Comparison of ENCODE assay signal across 1 cellular context in the genomic region with DNA sequence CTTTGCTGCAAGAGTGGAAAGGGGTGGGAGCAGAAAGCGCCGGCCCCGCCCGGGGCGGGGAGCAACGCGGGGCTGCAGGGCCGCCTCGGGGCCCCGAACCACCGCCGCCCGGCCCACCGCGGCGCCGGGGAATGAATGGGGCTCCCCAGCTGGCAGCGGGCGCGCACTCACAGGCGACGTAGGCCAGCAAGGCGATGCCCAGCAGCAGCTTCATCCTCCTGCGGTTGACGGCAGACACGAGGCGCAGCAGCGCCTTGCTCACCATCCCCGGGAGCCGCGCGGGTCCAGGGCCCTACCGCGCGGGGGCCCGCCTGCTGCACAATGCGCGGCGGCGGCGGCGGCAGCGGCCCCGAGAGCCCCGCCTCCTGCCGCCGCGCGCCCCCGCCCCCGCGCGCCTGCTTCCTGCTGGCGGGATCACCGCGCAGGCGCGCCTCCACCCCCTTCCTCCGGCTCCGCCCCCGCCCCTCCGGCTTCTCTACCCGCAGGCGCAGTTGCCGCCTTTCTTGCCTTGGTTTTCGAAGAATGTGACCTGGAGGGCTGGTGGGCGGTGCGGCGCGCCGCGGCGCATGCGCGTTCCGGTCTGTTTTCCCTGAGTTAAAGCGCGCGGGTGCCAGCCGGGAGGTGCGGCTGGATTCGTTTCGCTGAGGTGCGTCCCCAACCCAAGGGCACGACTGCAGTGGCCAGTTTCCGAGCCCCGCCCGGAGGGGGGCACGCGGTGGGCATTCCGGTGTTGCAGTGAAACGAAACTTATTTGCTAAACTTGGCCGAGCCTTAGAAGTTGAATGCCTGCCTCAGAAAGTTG.
A peak's percentile ranks its signal among the peaks of the same experiment; 100 is the strongest.
TF ChIP-seq lines count a peak whose summit lies in the region.

A gene (minus strand): TSS at position 325 of the 802 bp plus-strand sequence. CDS start 60 bp downstream, at position 265.

TF ChIP-seq in K562, 482 proteins besides CTCF, POLR2A, EP300 and RAD21 (continued from another document and continues in another):
- TF ChIP-seq, protein P1, sequence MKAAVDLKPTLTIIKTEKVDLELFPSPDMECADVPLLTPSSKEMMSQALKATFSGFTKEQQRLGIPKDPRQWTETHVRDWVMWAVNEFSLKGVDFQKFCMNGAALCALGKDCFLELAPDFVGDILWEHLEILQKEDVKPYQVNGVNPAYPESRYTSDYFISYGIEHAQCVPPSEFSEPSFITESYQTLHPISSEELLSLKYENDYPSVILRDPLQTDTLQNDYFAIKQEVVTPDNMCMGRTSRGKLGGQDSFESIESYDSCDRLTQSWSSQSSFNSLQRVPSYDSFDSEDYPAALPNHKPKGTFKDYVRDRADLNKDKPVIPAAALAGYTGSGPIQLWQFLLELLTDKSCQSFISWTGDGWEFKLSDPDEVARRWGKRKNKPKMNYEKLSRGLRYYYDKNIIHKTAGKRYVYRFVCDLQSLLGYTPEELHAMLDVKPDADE (conservative IDR thresholded peaks at IDR 0.05; ENCODE audit: control insufficient read depth, low read depth, low read length): no peak; the same call in 1 of the 2 replicates
- TF ChIP-seq ZNF253 (CRISPR knock-in tag; conservative IDR thresholded peaks at IDR 0.05): no peak
- no peak for TF ChIP-seq ARID1B (IDR thresholded peaks at IDR 0.05)
- TF ChIP-seq ZKSCAN8 (CRISPR knock-in tag; IDR thresholded peaks at IDR 0.05): no peak
- TF ChIP-seq, protein P2, sequence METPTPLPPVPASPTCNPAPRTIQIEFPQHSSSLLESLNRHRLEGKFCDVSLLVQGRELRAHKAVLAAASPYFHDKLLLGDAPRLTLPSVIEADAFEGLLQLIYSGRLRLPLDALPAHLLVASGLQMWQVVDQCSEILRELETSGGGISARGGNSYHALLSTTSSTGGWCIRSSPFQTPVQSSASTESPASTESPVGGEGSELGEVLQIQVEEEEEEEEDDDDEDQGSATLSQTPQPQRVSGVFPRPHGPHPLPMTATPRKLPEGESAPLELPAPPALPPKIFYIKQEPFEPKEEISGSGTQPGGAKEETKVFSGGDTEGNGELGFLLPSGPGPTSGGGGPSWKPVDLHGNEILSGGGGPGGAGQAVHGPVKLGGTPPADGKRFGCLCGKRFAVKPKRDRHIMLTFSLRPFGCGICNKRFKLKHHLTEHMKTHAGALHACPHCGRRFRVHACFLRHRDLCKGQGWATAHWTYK (CRISPR knock-in tag; IDR thresholded peaks at IDR 0.05): no peak
- no peak for TF ChIP-seq SREBF1 (IDR thresholded peaks at IDR 0.05; ENCODE audit: borderline replicate concordance, low read depth, low read length)
- TF ChIP-seq GATAD2B (IDR thresholded peaks at IDR 0.05; ENCODE audit: borderline replicate concordance): 0 out of 2 replicates have a peak, but pooled peaks have one; percentile 43
- no peak for TF ChIP-seq PTTG1 (tag; IDR thresholded peaks at IDR 0.05; ENCODE audit: low read depth)
- no peak for TF ChIP-seq CBX1 (IDR thresholded peaks at IDR 0.05; ENCODE audit: low read depth)
- TF ChIP-seq DNMT1 (IDR thresholded peaks at IDR 0.05): no peak
- no peak for TF ChIP-seq NCOA4 (IDR thresholded peaks at IDR 0.05; ENCODE audit: partially characterized antibody)
- TF ChIP-seq SMARCC2 (IDR thresholded peaks at IDR 0.05; ENCODE audit: low read depth): no peak
- no peak for TF ChIP-seq FOXJ3 (CRISPR knock-in tag; IDR thresholded peaks at IDR 0.05)
- peak; percentile 35; the same call in 1 of the 2 replicates for TF ChIP-seq NR3C1 (CRISPR knock-in tag; IDR thresholded peaks at IDR 0.05)
- TF ChIP-seq KHSRP (IDR thresholded peaks at IDR 0.05): no peak
- no peak for TF ChIP-seq NR1H2 (CRISPR knock-in tag; IDR thresholded peaks at IDR 0.05)
- TF ChIP-seq ZNF507 (tag; conservative IDR thresholded peaks at IDR 0.05): no peak
- TF ChIP-seq, protein P3, sequence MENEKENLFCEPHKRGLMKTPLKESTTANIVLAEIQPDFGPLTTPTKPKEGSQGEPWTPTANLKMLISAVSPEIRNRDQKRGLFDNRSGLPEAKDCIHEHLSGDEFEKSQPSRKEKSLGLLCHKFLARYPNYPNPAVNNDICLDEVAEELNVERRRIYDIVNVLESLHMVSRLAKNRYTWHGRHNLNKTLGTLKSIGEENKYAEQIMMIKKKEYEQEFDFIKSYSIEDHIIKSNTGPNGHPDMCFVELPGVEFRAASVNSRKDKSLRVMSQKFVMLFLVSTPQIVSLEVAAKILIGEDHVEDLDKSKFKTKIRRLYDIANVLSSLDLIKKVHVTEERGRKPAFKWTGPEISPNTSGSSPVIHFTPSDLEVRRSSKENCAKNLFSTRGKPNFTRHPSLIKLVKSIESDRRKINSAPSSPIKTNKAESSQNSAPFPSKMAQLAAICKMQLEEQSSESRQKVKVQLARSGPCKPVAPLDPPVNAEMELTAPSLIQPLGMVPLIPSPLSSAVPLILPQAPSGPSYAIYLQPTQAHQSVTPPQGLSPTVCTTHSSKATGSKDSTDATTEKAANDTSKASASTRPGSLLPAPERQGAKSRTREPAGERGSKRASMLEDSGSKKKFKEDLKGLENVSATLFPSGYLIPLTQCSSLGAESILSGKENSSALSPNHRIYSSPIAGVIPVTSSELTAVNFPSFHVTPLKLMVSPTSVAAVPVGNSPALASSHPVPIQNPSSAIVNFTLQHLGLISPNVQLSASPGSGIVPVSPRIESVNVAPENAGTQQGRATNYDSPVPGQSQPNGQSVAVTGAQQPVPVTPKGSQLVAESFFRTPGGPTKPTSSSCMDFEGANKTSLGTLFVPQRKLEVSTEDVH (IDR thresholded peaks at IDR 0.05; ENCODE audit: low read depth, partially characterized antibody): no peak
- TF ChIP-seq DACH1 (IDR thresholded peaks at IDR 0.05; ENCODE audit: partially characterized antibody): no peak
- TF ChIP-seq ZNF764 (CRISPR knock-in tag; IDR thresholded peaks at IDR 0.05; ENCODE audit: low read depth): no peak
- no peak for TF ChIP-seq PTBP1 (IDR thresholded peaks at IDR 0.05; ENCODE audit: low read depth, low read length)
- peak; percentile 65 for TF ChIP-seq HNRNPLL (IDR thresholded peaks at IDR 0.05; ENCODE audit: low read depth, low read length, poor library complexity, severe bottlenecking)
- no peak for TF ChIP-seq MCM5 (IDR thresholded peaks at IDR 0.05; ENCODE audit: low read depth)
- TF ChIP-seq, protein P4, sequence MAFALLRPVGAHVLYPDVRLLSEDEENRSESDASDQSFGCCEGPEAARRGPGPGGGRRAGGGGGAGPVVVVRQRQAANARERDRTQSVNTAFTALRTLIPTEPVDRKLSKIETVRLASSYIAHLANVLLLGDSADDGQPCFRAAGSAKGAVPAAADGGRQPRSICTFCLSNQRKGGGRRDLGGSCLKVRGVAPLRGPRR (CRISPR knock-in tag; IDR thresholded peaks at IDR 0.05): no peak
- no peak for TF ChIP-seq HDAC2 (IDR thresholded peaks at IDR 0.05)
- TF ChIP-seq SIN3A (IDR thresholded peaks at IDR 0.05; ENCODE audit: borderline replicate concordance in 2 of 2, control insufficient read depth in 1 of 2, low read depth in 2 of 2, low read length in 2 of 2): peak in 1 of 2 experiments; percentile 31; a peak in 2 of 4 replicates
- no peak for TF ChIP-seq YBX1 (IDR thresholded peaks at IDR 0.05)
- TF ChIP-seq, protein P5, sequence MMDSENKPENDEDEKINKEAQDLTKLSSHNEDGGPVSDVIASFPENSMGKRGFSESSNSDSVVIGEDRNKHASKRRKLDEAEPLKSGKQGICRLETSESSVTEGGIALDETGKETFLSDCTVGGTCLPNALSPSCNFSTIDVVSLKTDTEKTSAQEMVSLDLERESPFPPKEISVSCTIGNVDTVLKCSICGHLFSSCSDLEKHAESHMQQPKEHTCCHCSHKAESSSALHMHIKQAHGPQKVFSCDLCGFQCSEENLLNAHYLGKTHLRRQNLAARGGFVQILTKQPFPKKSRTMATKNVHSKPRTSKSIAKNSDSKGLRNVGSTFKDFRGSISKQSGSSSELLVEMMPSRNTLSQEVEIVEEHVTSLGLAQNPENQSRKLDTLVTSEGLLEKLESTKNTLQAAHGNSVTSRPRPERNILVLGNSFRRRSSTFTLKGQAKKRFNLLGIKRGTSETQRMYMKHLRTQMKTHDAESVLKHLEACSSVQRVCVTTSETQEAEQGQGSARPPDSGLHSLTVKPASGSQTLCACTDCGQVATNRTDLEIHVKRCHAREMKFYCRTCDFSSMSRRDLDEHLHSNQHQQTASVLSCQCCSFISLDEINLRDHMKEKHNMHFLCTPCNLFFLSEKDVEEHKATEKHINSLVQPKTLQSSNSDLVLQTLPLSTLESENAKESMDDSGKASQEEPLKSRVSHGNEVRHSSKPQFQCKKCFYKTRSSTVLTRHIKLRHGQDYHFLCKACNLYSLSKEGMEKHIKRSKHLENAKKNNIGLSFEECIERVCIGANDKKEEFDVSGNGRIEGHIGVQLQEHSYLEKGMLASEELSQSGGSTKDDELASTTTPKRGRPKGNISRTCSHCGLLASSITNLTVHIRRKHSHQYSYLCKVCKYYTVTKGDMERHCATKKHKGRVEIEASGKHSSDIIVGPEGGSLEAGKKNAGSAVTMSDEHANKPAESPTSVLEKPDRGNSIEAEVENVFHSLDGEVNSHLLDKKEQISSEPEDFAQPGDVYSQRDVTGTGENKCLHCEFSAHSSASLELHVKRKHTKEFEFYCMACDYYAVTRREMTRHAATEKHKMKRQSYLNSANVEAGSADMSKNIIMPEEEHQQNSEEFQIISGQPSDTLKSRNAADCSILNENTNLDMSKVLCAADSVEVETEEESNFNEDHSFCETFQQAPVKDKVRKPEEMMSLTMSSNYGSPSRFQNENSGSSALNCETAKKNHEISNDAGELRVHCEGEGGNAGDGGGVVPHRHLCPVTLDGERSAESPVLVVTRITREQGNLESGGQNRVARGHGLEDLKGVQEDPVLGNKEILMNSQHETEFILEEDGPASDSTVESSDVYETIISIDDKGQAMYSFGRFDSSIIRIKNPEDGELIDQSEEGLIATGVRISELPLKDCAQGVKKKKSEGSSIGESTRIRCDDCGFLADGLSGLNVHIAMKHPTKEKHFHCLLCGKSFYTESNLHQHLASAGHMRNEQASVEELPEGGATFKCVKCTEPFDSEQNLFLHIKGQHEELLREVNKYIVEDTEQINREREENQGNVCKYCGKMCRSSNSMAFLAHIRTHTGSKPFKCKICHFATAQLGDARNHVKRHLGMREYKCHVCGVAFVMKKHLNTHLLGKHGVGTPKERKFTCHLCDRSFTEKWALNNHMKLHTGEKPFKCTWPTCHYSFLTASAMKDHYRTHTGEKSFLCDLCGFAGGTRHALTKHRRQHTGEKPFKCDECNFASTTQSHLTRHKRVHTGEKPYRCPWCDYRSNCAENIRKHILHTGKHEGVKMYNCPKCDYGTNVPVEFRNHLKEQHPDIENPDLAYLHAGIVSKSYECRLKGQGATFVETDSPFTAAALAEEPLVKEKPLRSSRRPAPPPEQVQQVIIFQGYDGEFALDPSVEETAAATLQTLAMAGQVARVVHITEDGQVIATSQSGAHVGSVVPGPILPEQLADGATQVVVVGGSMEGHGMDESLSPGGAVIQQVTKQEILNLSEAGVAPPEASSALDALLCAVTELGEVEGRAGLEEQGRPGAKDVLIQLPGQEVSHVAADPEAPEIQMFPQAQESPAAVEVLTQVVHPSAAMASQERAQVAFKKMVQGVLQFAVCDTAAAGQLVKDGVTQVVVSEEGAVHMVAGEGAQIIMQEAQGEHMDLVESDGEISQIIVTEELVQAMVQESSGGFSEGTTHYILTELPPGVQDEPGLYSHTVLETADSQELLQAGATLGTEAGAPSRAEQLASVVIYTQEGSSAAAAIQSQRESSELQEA (IDR thresholded peaks at IDR 0.05; ENCODE audit: low read depth): no peak
- TF ChIP-seq RBM17 (IDR thresholded peaks at IDR 0.05; ENCODE audit: borderline replicate concordance, low read depth, low read length): no peak
- TF ChIP-seq PHF8 (IDR thresholded peaks at IDR 0.05; ENCODE audit: borderline replicate concordance, low read length): peak; percentile 88; the same call in 1 of the 2 replicates
- TF ChIP-seq FOXA1 (IDR thresholded peaks at IDR 0.05; ENCODE audit: borderline replicate concordance): no peak
- TF ChIP-seq COPS2 (conservative IDR thresholded peaks at IDR 0.05): no peak
- TF ChIP-seq ZNF174 (CRISPR knock-in tag; IDR thresholded peaks at IDR 0.05): no peak
- TF ChIP-seq TEAD4 (IDR thresholded peaks at IDR 0.05; ENCODE audit: low read length): peak; percentile 29; the same call in 1 of the 2 replicates
- no peak for TF ChIP-seq TEAD4 (CRISPR knock-in tag; IDR thresholded peaks at IDR 0.05; ENCODE audit: borderline replicate concordance)
- TF ChIP-seq, protein P6, sequence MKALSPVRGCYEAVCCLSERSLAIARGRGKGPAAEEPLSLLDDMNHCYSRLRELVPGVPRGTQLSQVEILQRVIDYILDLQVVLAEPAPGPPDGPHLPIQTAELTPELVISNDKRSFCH (CRISPR knock-in tag; IDR thresholded peaks at IDR 0.05): no peak
- TF ChIP-seq, protein P6 (tag; IDR thresholded peaks at IDR 0.05): no peak
- TF ChIP-seq KDM1A (IDR thresholded peaks at IDR 0.05): no peak
- TF ChIP-seq MXI1 (IDR thresholded peaks at IDR 0.05; ENCODE audit: low read depth, low read length): no peak
- TF ChIP-seq HDAC6 (IDR thresholded peaks at IDR 0.05; ENCODE audit: low read depth, low read length): no peak
- TF ChIP-seq, protein P7, sequence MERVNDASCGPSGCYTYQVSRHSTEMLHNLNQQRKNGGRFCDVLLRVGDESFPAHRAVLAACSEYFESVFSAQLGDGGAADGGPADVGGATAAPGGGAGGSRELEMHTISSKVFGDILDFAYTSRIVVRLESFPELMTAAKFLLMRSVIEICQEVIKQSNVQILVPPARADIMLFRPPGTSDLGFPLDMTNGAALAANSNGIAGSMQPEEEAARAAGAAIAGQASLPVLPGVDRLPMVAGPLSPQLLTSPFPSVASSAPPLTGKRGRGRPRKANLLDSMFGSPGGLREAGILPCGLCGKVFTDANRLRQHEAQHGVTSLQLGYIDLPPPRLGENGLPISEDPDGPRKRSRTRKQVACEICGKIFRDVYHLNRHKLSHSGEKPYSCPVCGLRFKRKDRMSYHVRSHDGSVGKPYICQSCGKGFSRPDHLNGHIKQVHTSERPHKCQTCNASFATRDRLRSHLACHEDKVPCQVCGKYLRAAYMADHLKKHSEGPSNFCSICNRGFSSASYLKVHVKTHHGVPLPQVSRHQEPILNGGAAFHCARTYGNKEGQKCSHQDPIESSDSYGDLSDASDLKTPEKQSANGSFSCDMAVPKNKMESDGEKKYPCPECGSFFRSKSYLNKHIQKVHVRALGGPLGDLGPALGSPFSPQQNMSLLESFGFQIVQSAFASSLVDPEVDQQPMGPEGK (CRISPR knock-in tag; IDR thresholded peaks at IDR 0.05; ENCODE audit: borderline replicate concordance): no peak
- TF ChIP-seq ZC3H11A (IDR thresholded peaks at IDR 0.05; ENCODE audit: low read depth, low read length): no peak
- no peak for TF ChIP-seq LARP7 (IDR thresholded peaks at IDR 0.05)
- no peak for TF ChIP-seq RBM25 (IDR thresholded peaks at IDR 0.05; ENCODE audit: low read depth, low read length, severe bottlenecking)
- TF ChIP-seq, protein P8, sequence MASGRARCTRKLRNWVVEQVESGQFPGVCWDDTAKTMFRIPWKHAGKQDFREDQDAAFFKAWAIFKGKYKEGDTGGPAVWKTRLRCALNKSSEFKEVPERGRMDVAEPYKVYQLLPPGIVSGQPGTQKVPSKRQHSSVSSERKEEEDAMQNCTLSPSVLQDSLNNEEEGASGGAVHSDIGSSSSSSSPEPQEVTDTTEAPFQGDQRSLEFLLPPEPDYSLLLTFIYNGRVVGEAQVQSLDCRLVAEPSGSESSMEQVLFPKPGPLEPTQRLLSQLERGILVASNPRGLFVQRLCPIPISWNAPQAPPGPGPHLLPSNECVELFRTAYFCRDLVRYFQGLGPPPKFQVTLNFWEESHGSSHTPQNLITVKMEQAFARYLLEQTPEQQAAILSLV (tag; IDR thresholded peaks at IDR 0.05): no peak
- no peak for TF ChIP-seq ZFP1 (CRISPR knock-in tag; IDR thresholded peaks at IDR 0.05)
